ENCODE assay signal across 10 cellular contexts in the genomic region with DNA sequence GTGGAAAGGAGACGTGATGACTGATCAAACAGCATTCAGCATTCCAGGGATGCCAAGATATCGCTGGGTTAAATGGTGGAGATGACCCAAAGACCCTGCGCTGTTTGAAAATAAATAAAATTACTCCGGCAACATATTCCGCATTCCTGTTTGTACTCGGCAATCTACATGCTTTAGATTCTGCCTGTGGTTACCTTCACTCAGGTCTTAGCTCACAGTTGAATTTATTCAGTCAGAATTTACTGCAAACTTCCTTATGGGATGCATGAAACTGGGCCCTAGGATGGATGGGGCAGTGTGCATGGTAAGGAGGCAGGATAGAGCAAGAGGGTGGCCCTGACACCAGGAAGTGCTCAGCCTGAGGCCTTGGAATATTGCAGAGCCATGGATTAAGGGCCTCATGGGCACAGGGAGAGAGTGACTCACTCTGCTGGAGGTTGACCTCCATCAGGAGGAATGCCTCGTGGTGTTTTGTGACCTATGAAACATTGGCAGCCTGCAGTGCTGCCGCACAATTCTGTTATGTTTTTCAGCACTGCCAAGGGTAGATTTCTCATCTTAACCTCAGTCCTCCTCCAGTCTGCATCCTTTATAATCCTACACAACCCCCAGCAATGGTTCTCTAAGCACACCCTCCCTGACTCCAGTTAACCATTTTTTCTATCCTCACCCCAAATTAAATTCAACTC.
A peak's percentile ranks its signal among the peaks of the same experiment; 100 is the strongest.
DNase-seq lines count a peak whose midpoint lies in the region; ATAC-seq and TF ChIP-seq lines count a peak whose summit lies in the region.
"Had no signal": no experiment of that assay in that cellular context is flagged by ENCODE, and none has a peak within 500 bp of the region (broad histone marks: within the 10 kb centered on the region; RNA-seq: fewer than 3 reads in every experiment).

No MANE protein-coding gene starts in this region.

- no peaks in the 10 kb centered on the region for H3K36me3 ChIP-seq in Panc1 (ENCODE audit: control insufficient read depth, insufficient read depth, low read length)
- no peaks in the 10 kb centered on the region for H3K36me3 ChIP-seq in neuron (ENCODE audit: insufficient read depth, low read length)

- POLR2A ChIA-PET in Panc1 (lab: Charles Lee): interaction anchor here (0.6 kb wide), 1 partner anchor 850 kb away, joined by 3 read pairs; no protein-coding TSS in a partner anchor

- peak overlapping the region; percentile 91 for H3K27ac ChIP-seq in Panc1 (ENCODE audit: low read length)

- CTCF ChIA-PET in Panc1 (lab: Charles Lee): no interaction called here

- TF ChIP-seq CTCF in Panc1 (IDR thresholded peaks at IDR 0.05): no peak
- no peak for TF ChIP-seq CTCF in fibroblast of the aortic adventitia (IDR thresholded peaks at IDR 0.05; ENCODE audit: insufficient read depth, low read length)

- in situ Hi-C loops in Panc1 (cut with HindIII; ENCODE audit: low pct_unique_long_range_greater_than_20kb, low sequenced_read_pairs): no loop called here

- no peaks in the 10 kb centered on the region for H3K27me3 ChIP-seq in Panc1 (ENCODE audit: control insufficient read depth, insufficient read depth, low read length)
- no peaks in the 10 kb centered on the region for H3K27me3 ChIP-seq in neuron (ENCODE audit: insufficient read depth, low read length)

- peak; percentile 98 for ATAC-seq in Panc1

- no peak overlapping the region for H3K4me3 ChIP-seq in Panc1 (ENCODE audit: low read depth in 2 of 2, low read length in 2 of 2)
- no peak overlapping the region for H3K4me3 ChIP-seq in fibroblast of the aortic adventitia (ENCODE audit: low read depth, low read length)
- H3K4me3 ChIP-seq in neuron (ENCODE audit: low read length): no peak overlapping the region
- H3K4me3 ChIP-seq: skin epidermis had no signal

- H3K9me3 ChIP-seq in Panc1 (ENCODE audit: control insufficient read depth, insufficient read depth, low read depth, low read length): no peaks in the 10 kb centered on the region
- H3K9me3 ChIP-seq in neuron (ENCODE audit: low read length): no peaks in the 10 kb centered on the region

- intact Hi-C loops in Panc1 (cut with micrococcal nuclease; ENCODE audit: unreplicated experiment): loop anchor here (10.0 kb wide), 1 partner anchor 813 kb away; no protein-coding TSS in a partner anchor

- H2AFZ ChIP-seq in neuron (ENCODE audit: low read depth, low read length): peak overlapping the region; percentile 23

- H3K4me1 ChIP-seq in Panc1 (ENCODE audit: control insufficient read depth, insufficient read depth, low read length) (peaks cover 29% of the 10 kb centered on the region), neuron (ENCODE audit: insufficient read depth, low read length) (peaks cover 42% of the 10 kb centered on the region)

- DNase-seq in AG08396 (ENCODE audit: low spot score) (peak; percentile 79), Panc1 (ENCODE audit: low read depth, low spot score) (no peak), fibroblast of the aortic adventitia (ENCODE audit: low read depth) (peak; percentile 92), NOMO-1 (lab: John Stamatoyannopoulos, UW; ENCODE audit: unreplicated experiment in 2 of 2) (no peak), NCI-H187 treated with DMSO at 0.1 percent for 48 hours (lab: John Stamatoyannopoulos, UW) (no peak), globus pallidus (ENCODE audit: low spot score) (no peak)
- no peak for DNase-seq in activated CD4-positive, alpha-beta T cell treated with anti-CD3 and anti-CD28 coated beads for 48 hours
- DNase-seq: activated naive CD8-positive, alpha-beta T cell treated with anti-CD3 and anti-CD28 coated beads for 36 hours had no signal

- BruUV-seq in Panc1 (replicated peaks; lab: Mats Ljungman, UMichigan): no TSS peak

Comparison
In these comparisons a context has a peak if more than half of its experiments do, and no peak if none do; other contexts are left out.
1. DNase-seq: peak in AG08396 (single experiment) and fibroblast of the aortic adventitia (single experiment); none in Panc1 (single experiment), NOMO-1 (0 of 2), NCI-H187 treated with DMSO at 0.1 percent for 48 hours (single experiment), activated CD4-positive, alpha-beta T cell treated with anti-CD3 and anti-CD28 coated beads for 48 hours (single experiment) and globus pallidus (single experiment).